Comparison of ENCODE assay signal across 30 cellular contexts in the genomic region with DNA sequence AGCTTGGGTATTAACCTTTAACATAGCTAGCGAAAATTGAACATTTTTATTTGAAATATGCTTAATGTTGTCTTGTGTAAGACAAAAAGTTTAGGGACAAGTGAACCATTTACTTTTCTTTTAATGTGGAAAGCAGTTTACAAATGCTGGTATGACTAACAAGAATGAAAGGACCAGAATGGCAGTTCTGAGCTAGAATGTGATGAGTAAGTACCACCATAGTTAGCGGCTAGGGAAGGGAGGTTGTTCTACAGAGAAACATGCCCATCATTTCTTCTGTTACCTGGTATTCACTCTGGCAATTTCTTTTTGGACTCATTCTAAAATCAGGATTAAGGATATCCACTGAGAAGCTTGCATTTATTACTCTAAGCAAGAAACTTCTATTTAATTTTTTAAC.
"Had no signal": no experiment of that assay in that cellular context is flagged by ENCODE, and none has a peak within 500 bp of the region (broad histone marks: within the 10 kb centered on the region; RNA-seq: fewer than 3 reads in every experiment).

No MANE protein-coding gene starts in this region.

- ATAC-seq: activated CD4-positive, alpha-beta T cell treated with anti-CD3 and anti-CD28 coated beads for 36 hours; activated CD8-positive, alpha-beta memory T cell treated with anti-CD3 and anti-CD28 coated beads, Interleukin-2, amount 10 ng/mL, durations not matched to agents 7 days and 5 days; activated CD8-positive, alpha-beta T cell treated with anti-CD3 and anti-CD28 coated beads, Interleukin-2, amount 10 ng/mL, durations not matched to agents 7 days and 5 days; activated naive CD4-positive, alpha-beta T cell treated with anti-CD3 and anti-CD28 coated beads, Interleukin-2, amount 50 U/mL, for 72 hours; gastroesophageal sphincter; T-helper 17 cell had no signal

- H3K4me3 ChIP-seq: ascending aorta, esophagus muscularis mucosa, gastroesophageal sphincter had no signal

- H3K36me3 ChIP-seq: ascending aorta, brain microvascular endothelial cell, esophagus muscularis mucosa, gastroesophageal sphincter had no signal

- FAIRE-seq: colon, endometrium, endothelial cell of umbilical vein had no signal

- H3K27me3 ChIP-seq: ascending aorta, brain microvascular endothelial cell, esophagus muscularis mucosa, gastroesophageal sphincter had no signal

- DNase-seq: activated CD4-positive, alpha-beta memory T cell treated with anti-CD3 and anti-CD28 coated beads for 36 hours; activated CD4-positive, alpha-beta T cell treated with anti-CD3 and anti-CD28 coated beads for 36 hours; activated CD4-positive, alpha-beta T cell treated with anti-CD3 and anti-CD28 coated beads, Interleukin-2, amount 10 ng/mL, durations not matched to agents 24 days and 14 days; activated CD4-positive, CD25-positive, alpha-beta regulatory T cell; activated CD4-positive, CD25-positive, alpha-beta regulatory T cell treated with anti-CD3 and anti-CD28 coated beads, Interleukin-2, amount 50 U/mL, for 72 hours; activated CD8-positive, alpha-beta memory T cell treated with anti-CD3 and anti-CD28 coated beads, Interleukin-2, amount 10 ng/mL, durations not matched to agents 7 days and 5 days; activated CD8-positive, alpha-beta memory T cell treated with anti-CD3 and anti-CD28 coated beads, Interleukin-2, amount 50 U/mL, for 4 hours; activated CD8-positive, alpha-beta T cell treated with anti-CD3 and anti-CD28 coated beads, Interleukin-2, amount 10 ng/mL, durations not matched to agents 7 days and 5 days; activated gamma-delta T cell; activated naive CD4-positive, alpha-beta T cell; activated naive CD4-positive, alpha-beta T cell treated with anti-CD3 and anti-CD28 coated beads, Interleukin-2, amount 10 ng/mL, durations not matched to agents 7 days and 5 days; activated naive CD8-positive, alpha-beta T cell treated with anti-CD3 and anti-CD28 coated beads, Interleukin-2, amount 10 ng/mL, durations not matched to agents 7 days and 5 days; activated T-cell treated with anti-CD3 and anti-CD28 coated beads, Interleukin-2, amount 50 U/mL, for 1 hour; activated T-cell treated with anti-CD3 and anti-CD28 coated beads, Interleukin-2, amount 50 U/mL, for 48 hours; brain microvascular endothelial cell; caudate nucleus; cortex of kidney; dermis blood vessel endothelial cell; effector CD8-positive, alpha-beta T cell; foreskin melanocyte; T-helper 1 cell; T-helper 17 cell; T1000 had no signal
